In genomic region chr19:51783373-51783772, GRCh38 we compare ENCODE assay signal across 1 cellular context.
TF ChIP-seq lines count a peak whose summit lies in the region.

No MANE protein-coding gene starts in this region.

TF ChIP-seq in SK-N-SH treated with all-trans-retinoic acid at 6 μM for 48 hours, 23 proteins besides CTCF, POLR2A, EP300 and RAD21 (continued from another document):
- TF ChIP-seq POU6F1 (CRISPR knock-in tag; IDR thresholded peaks at IDR 0.05; ENCODE audit: borderline replicate concordance, low read depth) (no peak), TOX (CRISPR knock-in tag; IDR thresholded peaks at IDR 0.05; ENCODE audit: borderline replicate concordance) (no peak), SNAI2 (CRISPR knock-in tag; IDR thresholded peaks at IDR 0.05) (no peak), CSDC2 (CRISPR knock-in tag; IDR thresholded peaks at IDR 0.05) (no peak), ZC3H10 (CRISPR knock-in tag; IDR thresholded peaks at IDR 0.05) (no peak), ISL1 (CRISPR knock-in tag; IDR thresholded peaks at IDR 0.05) (no peak), BACH2 (CRISPR knock-in tag; IDR thresholded peaks at IDR 0.05; ENCODE audit: borderline replicate concordance) (no peak), ESRRG (CRISPR knock-in tag; IDR thresholded peaks at IDR 0.05) (no peak), ZNF8 (CRISPR knock-in tag; IDR thresholded peaks at IDR 0.05) (no peak), CREB5 (CRISPR knock-in tag; IDR thresholded peaks at IDR 0.05; ENCODE audit: low read depth) (no peak)
TF ChIP-seq in SK-N-SH treated with all-trans-retinoic acid at 6 μM for 48 hours: peak in this region for 0.
